ENCODE assay signal across 25 cellular contexts in genomic region chr2:4553219-4553618, GRCh38.
"Had no signal": no experiment of that assay in that cellular context is flagged by ENCODE, and none has a peak within 500 bp of the region (broad histone marks: within the 10 kb centered on the region; RNA-seq: fewer than 3 reads in every experiment).

No MANE protein-coding gene starts in this region.

- DNase-seq: activated CD8-positive, alpha-beta memory T cell treated with anti-CD3 and anti-CD28 coated beads for 24 hours; activated CD8-positive, alpha-beta memory T cell treated with anti-CD3 and anti-CD28 coated beads, Interleukin-2, amount 50 U/mL, for 4 hours; activated T-cell treated with anti-CD3 and anti-CD28 coated beads, Interleukin-2, amount 50 U/mL, for 24 hours; foreskin fibroblast; immature natural killer cell; kidney glomerular epithelial cell; left ventricle myocardium superior; mammary epithelial cell; midbrain; nephron progenitor cell; nucleus accumbens; right lobe of liver; small intestine; stimulated activated CD4-positive, alpha-beta T cell treated with anti-CD3 and anti-CD28 coated beads, Interleukin-15, amount 100 ng/mL, for 24 hours; stimulated activated CD4-positive, alpha-beta T cell treated with anti-CD3 and anti-CD28 coated beads, Interleukin-2, amount 100 ng/mL, for 48 hours; stimulated activated CD8-positive, alpha-beta memory T cell treated with anti-CD3 and anti-CD28 coated beads, Interleukin-4, amount 100 ng/mL, for 48 hours; stimulated activated naive B cell treated with anti-CD40 and anti-IgM and Interleukin-4, amounts not matched to agents 10 μg/mL and 1 μg/mL and 100 μg/mL, for 72 hours; T1000 had no signal

- H3K4me3 ChIP-seq: breast epithelium, coronary artery, right lobe of liver, thoracic aorta, vagina had no signal

- ATAC-seq: activated naive CD4-positive, alpha-beta T cell treated with anti-CD3 and anti-CD28 coated beads, Interleukin-2, amount 50 U/mL, for 72 hours; activated T-helper 17 cell treated with anti-CD3 and anti-CD28 coated beads, Interleukin-2, amount 50 U/mL, for 72 hours; left ventricle myocardium superior; right lobe of liver; stimulated activated naive B cell treated with anti-CD40 and anti-IgM and Interleukin-4, amounts not matched to agents 10 μg/mL and 1 μg/mL and 100 μg/mL, for 72 hours; WTC11 had no signal
